In genomic region chr9:97067490-97067889, GRCh38 we compare ENCODE assay signal across 3 cellular contexts.
"Had no signal": no experiment of that assay in that cellular context is flagged by ENCODE, and none has a peak within 500 bp of the region (broad histone marks: within the 10 kb centered on the region; RNA-seq: fewer than 3 reads in every experiment).

No MANE protein-coding gene starts in this region.

- H3K4me3 ChIP-seq: GM12878 had no signal

- DNase-seq: GDM1, GF-D8 had no signal

- ATAC-seq: GM12878 had no signal
